ENCODE assay signal across 2 cellular contexts in the genomic region with DNA sequence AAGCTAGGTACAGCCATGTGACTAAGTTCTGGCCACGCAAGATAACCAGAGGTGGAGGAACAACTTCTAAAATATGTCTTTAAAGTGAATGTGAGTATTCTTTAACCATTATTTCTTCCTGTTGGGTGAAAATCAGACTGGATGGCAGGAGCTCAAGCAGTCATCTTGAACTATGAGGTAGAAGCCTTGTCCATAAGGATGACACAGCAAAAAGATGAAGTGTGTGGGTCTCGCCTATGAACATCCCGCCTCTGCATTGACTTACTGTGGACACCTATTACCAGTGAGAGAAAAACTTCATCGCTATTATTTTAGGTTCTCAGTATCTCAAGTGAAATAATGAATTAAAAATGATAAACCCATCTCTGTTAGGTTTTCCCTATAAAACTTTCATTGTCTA.
TF ChIP-seq lines count a peak whose summit lies in the region.

No MANE protein-coding gene starts in this region.

TF ChIP-seq in HepG2, 621 proteins besides CTCF, POLR2A, EP300 and RAD21 (continued from another document):
- no peak for TF ChIP-seq ZEB1 (IDR thresholded peaks at IDR 0.05; ENCODE audit: insufficient replicate concordance, low read depth)
- 0 out of 4 replicates have a peak, but pooled peaks have one; percentile 8 to 20 for TF ChIP-seq MAFK (conservative IDR thresholded peaks at IDR 0.05 in 1 of 2, IDR thresholded peaks at IDR 0.05 in 1 of 2; ENCODE audit: low read length in 2 of 2)

TF ChIP-seq in GM23338, 12 proteins besides CTCF, POLR2A, EP300 and RAD21 (continued from another document):
- TF ChIP-seq, protein P1, sequence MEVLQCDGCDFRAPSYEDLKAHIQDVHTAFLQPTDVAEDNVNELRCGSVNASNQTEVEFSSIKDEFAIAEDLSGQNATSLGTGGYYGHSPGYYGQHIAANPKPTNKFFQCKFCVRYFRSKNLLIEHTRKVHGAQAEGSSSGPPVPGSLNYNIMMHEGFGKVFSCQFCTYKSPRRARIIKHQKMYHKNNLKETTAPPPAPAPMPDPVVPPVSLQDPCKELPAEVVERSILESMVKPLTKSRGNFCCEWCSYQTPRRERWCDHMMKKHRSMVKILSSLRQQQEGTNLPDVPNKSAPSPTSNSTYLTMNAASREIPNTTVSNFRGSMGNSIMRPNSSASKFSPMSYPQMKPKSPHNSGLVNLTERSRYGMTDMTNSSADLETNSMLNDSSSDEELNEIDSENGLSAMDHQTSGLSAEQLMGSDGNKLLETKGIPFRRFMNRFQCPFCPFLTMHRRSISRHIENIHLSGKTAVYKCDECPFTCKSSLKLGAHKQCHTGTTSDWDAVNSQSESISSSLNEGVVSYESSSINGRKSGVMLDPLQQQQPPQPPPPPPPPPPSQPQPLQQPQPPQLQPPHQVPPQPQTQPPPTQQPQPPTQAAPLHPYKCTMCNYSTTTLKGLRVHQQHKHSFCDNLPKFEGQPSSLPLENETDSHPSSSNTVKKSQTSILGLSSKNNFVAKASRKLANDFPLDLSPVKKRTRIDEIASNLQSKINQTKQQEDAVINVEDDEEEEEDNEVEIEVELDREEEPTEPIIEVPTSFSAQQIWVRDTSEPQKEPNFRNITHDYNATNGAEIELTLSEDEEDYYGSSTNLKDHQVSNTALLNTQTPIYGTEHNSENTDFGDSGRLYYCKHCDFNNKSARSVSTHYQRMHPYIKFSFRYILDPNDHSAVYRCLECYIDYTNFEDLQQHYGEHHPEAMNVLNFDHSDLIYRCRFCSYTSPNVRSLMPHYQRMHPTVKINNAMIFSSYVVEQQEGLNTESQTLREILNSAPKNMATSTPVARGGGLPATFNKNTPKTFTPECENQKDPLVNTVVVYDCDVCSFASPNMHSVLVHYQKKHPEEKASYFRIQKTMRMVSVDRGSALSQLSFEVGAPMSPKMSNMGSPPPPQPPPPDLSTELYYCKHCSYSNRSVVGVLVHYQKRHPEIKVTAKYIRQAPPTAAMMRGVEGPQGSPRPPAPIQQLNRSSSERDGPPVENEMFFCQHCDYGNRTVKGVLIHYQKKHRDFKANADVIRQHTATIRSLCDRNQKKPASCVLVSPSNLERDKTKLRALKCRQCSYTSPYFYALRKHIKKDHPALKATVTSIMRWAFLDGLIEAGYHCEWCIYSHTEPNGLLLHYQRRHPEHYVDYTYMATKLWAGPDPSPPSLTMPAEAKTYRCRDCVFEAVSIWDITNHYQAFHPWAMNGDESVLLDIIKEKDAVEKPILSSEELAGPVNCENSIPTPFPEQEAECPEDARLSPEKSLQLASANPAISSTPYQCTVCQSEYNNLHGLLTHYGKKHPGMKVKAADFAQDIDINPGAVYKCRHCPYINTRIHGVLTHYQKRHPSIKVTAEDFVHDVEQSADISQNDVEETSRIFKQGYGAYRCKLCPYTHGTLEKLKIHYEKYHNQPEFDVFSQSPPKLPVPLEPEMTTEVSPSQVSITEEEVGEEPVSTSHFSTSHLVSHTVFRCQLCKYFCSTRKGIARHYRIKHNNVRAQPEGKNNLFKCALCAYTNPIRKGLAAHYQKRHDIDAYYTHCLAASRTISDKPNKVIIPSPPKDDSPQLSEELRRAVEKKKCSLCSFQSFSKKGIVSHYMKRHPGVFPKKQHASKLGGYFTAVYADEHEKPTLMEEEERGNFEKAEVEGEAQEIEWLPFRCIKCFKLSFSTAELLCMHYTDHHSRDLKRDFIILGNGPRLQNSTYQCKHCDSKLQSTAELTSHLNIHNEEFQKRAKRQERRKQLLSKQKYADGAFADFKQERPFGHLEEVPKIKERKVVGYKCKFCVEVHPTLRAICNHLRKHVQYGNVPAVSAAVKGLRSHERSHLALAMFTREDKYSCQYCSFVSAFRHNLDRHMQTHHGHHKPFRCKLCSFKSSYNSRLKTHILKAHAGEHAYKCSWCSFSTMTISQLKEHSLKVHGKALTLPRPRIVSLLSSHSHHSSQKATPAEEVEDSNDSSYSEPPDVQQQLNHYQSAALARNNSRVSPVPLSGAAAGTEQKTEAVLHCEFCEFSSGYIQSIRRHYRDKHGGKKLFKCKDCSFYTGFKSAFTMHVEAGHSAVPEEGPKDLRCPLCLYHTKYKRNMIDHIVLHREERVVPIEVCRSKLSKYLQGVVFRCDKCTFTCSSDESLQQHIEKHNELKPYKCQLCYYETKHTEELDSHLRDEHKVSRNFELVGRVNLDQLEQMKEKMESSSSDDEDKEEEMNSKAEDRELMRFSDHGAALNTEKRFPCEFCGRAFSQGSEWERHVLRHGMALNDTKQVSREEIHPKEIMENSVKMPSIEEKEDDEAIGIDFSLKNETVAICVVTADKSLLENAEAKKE (CRISPR knock-in tag; IDR thresholded peaks at IDR 0.05), result no peak
- TF ChIP-seq STAT1 (IDR thresholded peaks at IDR 0.05; ENCODE audit: unreplicated experiment), result no peak
- TF ChIP-seq, protein P2, sequence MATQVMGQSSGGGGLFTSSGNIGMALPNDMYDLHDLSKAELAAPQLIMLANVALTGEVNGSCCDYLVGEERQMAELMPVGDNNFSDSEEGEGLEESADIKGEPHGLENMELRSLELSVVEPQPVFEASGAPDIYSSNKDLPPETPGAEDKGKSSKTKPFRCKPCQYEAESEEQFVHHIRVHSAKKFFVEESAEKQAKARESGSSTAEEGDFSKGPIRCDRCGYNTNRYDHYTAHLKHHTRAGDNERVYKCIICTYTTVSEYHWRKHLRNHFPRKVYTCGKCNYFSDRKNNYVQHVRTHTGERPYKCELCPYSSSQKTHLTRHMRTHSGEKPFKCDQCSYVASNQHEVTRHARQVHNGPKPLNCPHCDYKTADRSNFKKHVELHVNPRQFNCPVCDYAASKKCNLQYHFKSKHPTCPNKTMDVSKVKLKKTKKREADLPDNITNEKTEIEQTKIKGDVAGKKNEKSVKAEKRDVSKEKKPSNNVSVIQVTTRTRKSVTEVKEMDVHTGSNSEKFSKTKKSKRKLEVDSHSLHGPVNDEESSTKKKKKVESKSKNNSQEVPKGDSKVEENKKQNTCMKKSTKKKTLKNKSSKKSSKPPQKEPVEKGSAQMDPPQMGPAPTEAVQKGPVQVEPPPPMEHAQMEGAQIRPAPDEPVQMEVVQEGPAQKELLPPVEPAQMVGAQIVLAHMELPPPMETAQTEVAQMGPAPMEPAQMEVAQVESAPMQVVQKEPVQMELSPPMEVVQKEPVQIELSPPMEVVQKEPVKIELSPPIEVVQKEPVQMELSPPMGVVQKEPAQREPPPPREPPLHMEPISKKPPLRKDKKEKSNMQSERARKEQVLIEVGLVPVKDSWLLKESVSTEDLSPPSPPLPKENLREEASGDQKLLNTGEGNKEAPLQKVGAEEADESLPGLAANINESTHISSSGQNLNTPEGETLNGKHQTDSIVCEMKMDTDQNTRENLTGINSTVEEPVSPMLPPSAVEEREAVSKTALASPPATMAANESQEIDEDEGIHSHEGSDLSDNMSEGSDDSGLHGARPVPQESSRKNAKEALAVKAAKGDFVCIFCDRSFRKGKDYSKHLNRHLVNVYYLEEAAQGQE (IDR thresholded peaks at IDR 0.05; ENCODE audit: unreplicated experiment), result no peak
